ENCODE assay signal across 8 cellular contexts in genomic region chr11:76235233-76236091, GRCh38. TPM values are rescaled to one million over a fixed set of nuclear protein-coding genes. Genes with fewer than 3 reads are reported as not detected.
DNase-seq lines count a peak whose midpoint lies in the region; ATAC-seq and TF ChIP-seq lines count a peak whose summit lies in the region.

No MANE protein-coding gene starts in this region.

- no peaks in the 10 kb centered on the region for H3K36me3 ChIP-seq in left lung

- peak overlapping the region; percentile 84 to 85 for H3K27ac ChIP-seq in left lung

- peaks cover 37% of the 10 kb centered on the region for H3K4me1 Mint-ChIP-seq in dendritic cell treated with granulocyte-macrophage colony-stimulating factor and Interleukin-4, amounts not matched to agents 40 ng/mL and 50 ng/mL, for 4 days (ENCODE audit: low read depth)

- no peaks in the 10 kb centered on the region for H3K9me3 Mint-ChIP-seq in dendritic cell treated with granulocyte-macrophage colony-stimulating factor and Interleukin-4, amounts not matched to agents 40 ng/mL and 50 ng/mL, for 4 days

- peak; percentile 62 to 96 (median 88) for DNase-seq in C1 segment of cervical spinal cord (lab: John Stamatoyannopoulos, UW)
- DNase-seq in NCI-H526 (lab: John Stamatoyannopoulos, UW), result peak; percentile 95 to 96
- DNase-seq in activated CD4-positive, alpha-beta T cell treated with anti-CD3 and anti-CD28 coated beads, Interleukin-2, amount 50 U/mL, for 1 hour, result peak; percentile 89
- DNase-seq in left lung, result peak; percentile 88 to 89
- peak; percentile 92 to 94 for DNase-seq in stimulated activated CD4-positive, alpha-beta T cell treated with anti-CD3 and anti-CD28 coated beads, Interleukin-2, amount 100 ng/mL, for 24 hours

- no peaks in the 10 kb centered on the region for H3K27me3 ChIP-seq in left lung

- intact Hi-C loops in dendritic cell treated with granulocyte-macrophage colony-stimulating factor and Interleukin-4, amounts not matched to agents 40 ng/mL and 50 ng/mL, for 4 days (cut with micrococcal nuclease), result loop anchor here (2.0 to 10.0 kb wide), 2 partner anchors 29 to 209 kb away; partner anchors contain the start of genes EMSY and WNT11
- intact Hi-C loops in left lung (cut with DNase I), result no loop called here

- H3K9me3 ChIP-seq in left lung, result no peaks in the 10 kb centered on the region

- peaks cover 8% of the 10 kb centered on the region for H3K36me3 Mint-ChIP-seq in dendritic cell treated with granulocyte-macrophage colony-stimulating factor and Interleukin-4, amounts not matched to agents 40 ng/mL and 50 ng/mL, for 4 days (ENCODE audit: low read depth)

- TF ChIP-seq CTCF in left lung (IDR thresholded peaks at IDR 0.05), result no peak

- peaks cover 5 to 24% of the 10 kb centered on the region in 2 donors for H3K4me1 ChIP-seq in left lung

- peak overlapping the region; percentile 86 for H3K4me3 Mint-ChIP-seq in dendritic cell treated with granulocyte-macrophage colony-stimulating factor and Interleukin-4, amounts not matched to agents 40 ng/mL and 50 ng/mL, for 4 days

- H3K27ac Mint-ChIP-seq in dendritic cell treated with granulocyte-macrophage colony-stimulating factor and Interleukin-4, amounts not matched to agents 40 ng/mL and 50 ng/mL, for 4 days, result peak overlapping the region; percentile 82

- ATAC-seq in GM19324 (IDR thresholded peaks at IDR 0.05; ENCODE audit: low FRiP score, unreplicated experiment), result peak; percentile 64
- ATAC-seq in HG03457 (IDR thresholded peaks at IDR 0.05; ENCODE audit: unreplicated experiment), result peak; percentile 75
- peak; percentile 81 for ATAC-seq in left lung

- peaks cover 9% of the 10 kb centered on the region for H3K27me3 Mint-ChIP-seq in dendritic cell treated with granulocyte-macrophage colony-stimulating factor and Interleukin-4, amounts not matched to agents 40 ng/mL and 50 ng/mL, for 4 days

- peak overlapping the region; percentile 61 to 73 for H3K4me3 ChIP-seq in left lung

RNA-seq across cellular contexts. Expression of gene WNT11, which starts 29.2 kb away (rescaled TPM):
- total RNA-seq in left lung, result 1 to 10 TPM; 1.3 to 4.8 TPM

Comparison
In these comparisons a context has a peak if more than half of its experiments do, and no peak if none do; other contexts are left out.
1. Peak in every context shown above with its lines: DNase-seq, ATAC-seq, H3K4me3 ChIP-seq and H3K27ac ChIP-seq.